ENCODE assay signal across 8 cellular contexts in the genomic region with DNA sequence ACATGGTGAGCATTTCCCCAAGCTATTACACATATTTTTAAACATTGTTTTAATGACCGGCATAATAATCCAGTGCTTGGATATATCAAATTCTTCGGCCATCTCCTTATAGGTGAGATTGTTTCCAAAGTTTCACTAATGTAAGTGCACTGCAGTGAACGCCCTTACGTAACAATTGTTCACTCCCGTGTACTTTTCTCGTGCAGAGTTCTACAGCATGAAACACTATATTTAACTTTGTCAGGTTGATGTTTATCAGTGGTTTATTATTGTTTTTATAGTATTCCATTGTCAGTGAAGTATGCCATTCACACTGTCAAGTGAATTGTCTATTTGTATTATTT. TPM values are rescaled to one million over a fixed set of nuclear protein-coding genes. Genes with fewer than 3 reads are reported as not detected.
DNase-seq lines count a peak whose midpoint lies in the region; ATAC-seq and TF ChIP-seq lines count a peak whose summit lies in the region.

No MANE protein-coding gene starts in this region.

- H3K4me1 ChIP-seq in testis (peaks cover 34% of the 10 kb centered on the region), mucosa of descending colon (ENCODE audit: low read depth) (peaks cover 39% of the 10 kb centered on the region)

- no peaks in the 10 kb centered on the region for H3K27me3 Mint-ChIP-seq in activated T-cell treated with anti-CD3 and anti-CD28 coated beads, Interleukin-2, amount 50 U/mL, for 24 hours
- peaks cover 1% of the 10 kb centered on the region for H3K27me3 Mint-ChIP-seq in activated naive CD8-positive, alpha-beta T cell treated with anti-CD3 and anti-CD28 coated beads, Interleukin-2, amount 50 U/mL, for 24 hours

- no peak for TF ChIP-seq CTCF in testis (IDR thresholded peaks at IDR 0.05)
- no peak for TF ChIP-seq CTCF in mucosa of descending colon (IDR thresholded peaks at IDR 0.05)

- H3K9me3 Mint-ChIP-seq in activated T-cell treated with anti-CD3 and anti-CD28 coated beads, Interleukin-2, amount 50 U/mL, for 24 hours: no peaks in the 10 kb centered on the region
- H3K9me3 Mint-ChIP-seq in activated naive CD8-positive, alpha-beta T cell treated with anti-CD3 and anti-CD28 coated beads, Interleukin-2, amount 50 U/mL, for 24 hours: no peaks in the 10 kb centered on the region

- H3K27me3 ChIP-seq in layer of hippocampus (ENCODE audit: control insufficient read depth, insufficient read depth, low read length) (no peaks in the 10 kb centered on the region), testis (no peaks in the 10 kb centered on the region)

- DNase-seq in activated T-cell treated with anti-CD3 and anti-CD28 coated beads, Interleukin-2, amount 50 U/mL, for 24 hours: no peak
- DNase-seq in activated T-cell treated with anti-CD3 and anti-CD28 coated beads for 4 hours (no peak), testis (peak; percentile 8), kidney tubule cell (ENCODE audit: low spot score) (no peak), NOMO-1 treated with dmso at 0.1 percent for 144 hours (lab: John Stamatoyannopoulos, UW; ENCODE audit: unreplicated experiment) (no peak), mucosa of descending colon (no peak)
- no peak for DNase-seq in activated naive CD8-positive, alpha-beta T cell treated with anti-CD3 and anti-CD28 coated beads, Interleukin-2, amount 50 U/mL, for 24 hours

- H3K9me3 ChIP-seq in testis (no peaks in the 10 kb centered on the region), mucosa of descending colon (no peaks in the 10 kb centered on the region)

- no peak for TF ChIP-seq POLR2A in testis (IDR thresholded peaks at IDR 0.05)

- H3K4me3 Mint-ChIP-seq in activated T-cell treated with anti-CD3 and anti-CD28 coated beads, Interleukin-2, amount 50 U/mL, for 24 hours: peak overlapping the region; percentile 70
- H3K4me3 Mint-ChIP-seq in activated naive CD8-positive, alpha-beta T cell treated with anti-CD3 and anti-CD28 coated beads, Interleukin-2, amount 50 U/mL, for 24 hours: peak overlapping the region; percentile 89

- H3K4me3 ChIP-seq in testis: peak overlapping the region; percentile 53 to 75
- no peak overlapping the region for H3K4me3 ChIP-seq in mucosa of descending colon

- 10 to 13% methylated on average over 6 of the region's 6 CpGs for WGBS in testis, 2 donors

- H3K27ac ChIP-seq in layer of hippocampus (ENCODE audit: low read depth, low read length): peak overlapping the region; percentile 95
- H3K27ac ChIP-seq in testis: peak overlapping the region; percentile 90 to 97

- peaks cover 45% of the 10 kb centered on the region for H3K36me3 Mint-ChIP-seq in activated T-cell treated with anti-CD3 and anti-CD28 coated beads, Interleukin-2, amount 50 U/mL, for 24 hours (ENCODE audit: low read depth)
- peaks cover 10% of the 10 kb centered on the region for H3K36me3 Mint-ChIP-seq in activated naive CD8-positive, alpha-beta T cell treated with anti-CD3 and anti-CD28 coated beads, Interleukin-2, amount 50 U/mL, for 24 hours (ENCODE audit: low read depth)

- peak overlapping the region; percentile 91 for H3K27ac Mint-ChIP-seq in activated T-cell treated with anti-CD3 and anti-CD28 coated beads, Interleukin-2, amount 50 U/mL, for 24 hours
- H3K27ac Mint-ChIP-seq in activated naive CD8-positive, alpha-beta T cell treated with anti-CD3 and anti-CD28 coated beads, Interleukin-2, amount 50 U/mL, for 24 hours: peak overlapping the region; percentile 79

- peaks cover 54% of the 10 kb centered on the region for H3K4me1 Mint-ChIP-seq in activated T-cell treated with anti-CD3 and anti-CD28 coated beads, Interleukin-2, amount 50 U/mL, for 24 hours (ENCODE audit: low read depth)
- peaks cover 45% of the 10 kb centered on the region for H3K4me1 Mint-ChIP-seq in activated naive CD8-positive, alpha-beta T cell treated with anti-CD3 and anti-CD28 coated beads, Interleukin-2, amount 50 U/mL, for 24 hours

- H3K36me3 ChIP-seq in testis (ENCODE audit: low read depth, missing control alignments) (no peaks in the 10 kb centered on the region), mucosa of descending colon (ENCODE audit: low read depth) (peaks cover 4% of the 10 kb centered on the region)

- ATAC-seq in activated naive CD8-positive, alpha-beta T cell treated with anti-CD3 and anti-CD28 coated beads, Interleukin-2, amount 50 U/mL, for 24 hours: no peak
- ATAC-seq in mucosa of descending colon: no peak

- intact Hi-C loops in testis (cut with DNase I; ENCODE audit: low total_unique reads) (loop anchor here (10.0 kb wide), 1 partner anchor 266 kb away; no protein-coding TSS in a partner anchor), mucosa of descending colon (cut with DNase I, micrococcal nuclease) (no loop called here)

RNA-seq across cellular contexts. Expression of gene GZF1, which starts 3.4 kb away (rescaled TPM):
- 10 to 100 TPM; 46.1 to 47.4 TPM for total RNA-seq in testis
- polyA plus RNA-seq in testis (ENCODE audit: insufficient read depth, low read depth, low replicate concordance): 32.4 TPM
- total RNA-seq in mucosa of descending colon: 10 to 100 TPM in 1 of 3 donors, 1 to 10 TPM in 2; 5.8 to 16.2 (median 9.3) TPM

RNA-seq across cellular contexts. Expression of gene NXT1, which starts 7.9 kb away (rescaled TPM):
- total RNA-seq in testis: 10 to 100 TPM; 40.3 to 48.0 TPM
- 26.3 TPM for polyA plus RNA-seq in testis (ENCODE audit: insufficient read depth, low read depth, low replicate concordance)
- total RNA-seq in mucosa of descending colon: 10 to 100 TPM in 2 of 3 donors, 1 to 10 TPM in 1; 9.9 to 12.9 (median 10.6) TPM
